1 cellular context compared by ENCODE assay signal in the genomic region with DNA sequence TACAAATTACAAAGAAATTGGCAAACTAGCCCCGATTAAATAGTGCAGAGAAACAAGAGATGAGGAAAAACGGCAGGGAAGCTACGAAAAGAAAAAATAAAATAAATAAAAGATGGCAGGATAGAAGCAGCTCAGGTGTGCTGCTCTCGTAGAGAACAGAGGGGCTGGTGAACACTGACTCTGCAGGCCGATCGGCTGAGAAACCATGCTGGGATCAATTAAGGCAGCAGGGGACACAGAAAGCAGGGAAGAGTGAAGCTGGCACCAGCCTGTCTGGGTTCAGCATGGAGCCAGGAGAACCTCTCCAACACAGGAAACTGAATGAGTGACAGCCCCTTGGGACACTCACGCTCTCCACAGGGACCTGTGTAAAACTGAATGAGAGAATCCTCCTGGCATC.
TF ChIP-seq lines count a peak whose summit lies in the region.

No MANE protein-coding gene starts in this region.

TF ChIP-seq in H1, 55 proteins besides CTCF, POLR2A, EP300 and RAD21:
- TF ChIP-seq CEBPB (IDR thresholded peaks at IDR 0.05; ENCODE audit: low read depth, low read length) (no peak), TEAD4 (IDR thresholded peaks at IDR 0.05; ENCODE audit: low read depth, low read length) (no peak), CTBP2 (IDR thresholded peaks at IDR 0.05; ENCODE audit: borderline replicate concordance, insufficient read depth, insufficient read length, low read length) (no peak), CBX5 (IDR thresholded peaks at IDR 0.05; ENCODE audit: low read depth, low read length) (no peak), FOSL1 (IDR thresholded peaks at IDR 0.05; ENCODE audit: insufficient read depth, low read depth, low read length) (no peak), KDM1A (IDR thresholded peaks at IDR 0.05; ENCODE audit: borderline replicate concordance, low read length) (no peak), CBX8 (IDR thresholded peaks at IDR 0.05; ENCODE audit: borderline replicate concordance, low read depth, low read length) (no peak), GABPA (IDR thresholded peaks at IDR 0.05; ENCODE audit: borderline replicate concordance, insufficient read depth, low read length) (no peak), RNF2 (IDR thresholded peaks at IDR 0.05; ENCODE audit: borderline replicate concordance, low read depth, low read length, missing control alignments, poor library complexity, severe bottlenecking) (no peak), RXRA (IDR thresholded peaks at IDR 0.05; ENCODE audit: insufficient read depth, low read depth, low read length) (no peak), HDAC2 (IDR thresholded peaks at IDR 0.05; ENCODE audit: borderline replicate concordance in 1 of 2, low read depth in 2 of 2, low read length in 2 of 2) (no peak), NANOG (IDR thresholded peaks at IDR 0.05; ENCODE audit: insufficient read depth, low read depth, low read length, poor library complexity, severe bottlenecking) (no peak), MAFK (IDR thresholded peaks at IDR 0.05; ENCODE audit: low read depth, low read length) (no peak), POLR2AphosphoS5 (IDR thresholded peaks at IDR 0.05; ENCODE audit: low read depth, low read length) (no peak), EGR1 (IDR thresholded peaks at IDR 0.05; ENCODE audit: borderline replicate concordance, low read depth, low read length) (no peak)
- TF ChIP-seq, protein P1, sequence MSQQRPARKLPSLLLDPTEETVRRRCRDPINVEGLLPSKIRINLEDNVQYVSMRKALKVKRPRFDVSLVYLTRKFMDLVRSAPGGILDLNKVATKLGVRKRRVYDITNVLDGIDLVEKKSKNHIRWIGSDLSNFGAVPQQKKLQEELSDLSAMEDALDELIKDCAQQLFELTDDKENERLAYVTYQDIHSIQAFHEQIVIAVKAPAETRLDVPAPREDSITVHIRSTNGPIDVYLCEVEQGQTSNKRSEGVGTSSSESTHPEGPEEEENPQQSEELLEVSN (IDR thresholded peaks at IDR 0.05): no peak
